Comparison of ENCODE assay signal across 20 cellular contexts in the genomic region with DNA sequence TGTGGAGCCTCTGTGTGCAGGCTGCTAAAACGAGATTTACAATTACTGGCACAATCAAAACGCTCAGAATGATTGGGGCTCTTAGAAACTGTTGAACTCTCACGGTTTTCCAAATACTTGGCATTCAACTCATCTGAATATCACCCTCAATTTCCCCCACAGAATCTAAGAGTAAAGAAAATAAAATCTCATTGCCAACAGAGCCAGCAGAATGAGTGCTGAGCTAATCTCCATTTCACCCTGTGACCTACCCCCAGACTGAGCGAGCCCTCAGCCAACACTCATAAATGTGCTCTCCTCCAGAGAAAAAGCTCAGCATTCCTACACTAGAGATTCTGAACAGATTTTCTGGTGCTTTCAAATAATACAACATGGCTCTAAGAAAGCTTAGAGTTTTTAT. TPM values are rescaled to one million over a fixed set of nuclear protein-coding genes. Genes with fewer than 3 reads are reported as not detected.
DNase-seq lines count a peak whose midpoint lies in the region; ATAC-seq and TF ChIP-seq lines count a peak whose summit lies in the region.
"Had no signal": no experiment of that assay in that cellular context is flagged by ENCODE, and none has a peak within 500 bp of the region (broad histone marks: within the 10 kb centered on the region; RNA-seq: fewer than 3 reads in every experiment).

No MANE protein-coding gene starts in this region.

- H3K36me3 Mint-ChIP-seq in GM23338 (ENCODE audit: low read depth), result no peaks in the 10 kb centered on the region
- H3K36me3 Mint-ChIP-seq in activated CD4-positive, alpha-beta T cell treated with anti-CD3 and anti-CD28 coated beads for 36 hours (ENCODE audit: low read depth), result no peaks in the 10 kb centered on the region
- H3K36me3 Mint-ChIP-seq: CD14-positive monocyte had no signal

- H3K36me3 ChIP-seq in GM23338 (ENCODE audit: insufficient read depth) (no peaks in the 10 kb centered on the region), brain microvascular endothelial cell (replicated peaks) (no peaks in the 10 kb centered on the region)

- peaks cover 2% of the 10 kb centered on the region; the same call in 2 of the 3 replicates for H3K9me3 Mint-ChIP-seq in GM23338
- peaks cover 5% of the 10 kb centered on the region for H3K9me3 Mint-ChIP-seq in activated CD4-positive, alpha-beta T cell treated with anti-CD3 and anti-CD28 coated beads for 36 hours (ENCODE audit: low read depth)

- intact Hi-C loops in activated CD4-positive, alpha-beta T cell treated with anti-CD3 and anti-CD28 coated beads for 36 hours (cut with DNase I, micrococcal nuclease), result no loop called here

- H3K4me3 ChIP-seq in GM23338 (no peak overlapping the region), brain microvascular endothelial cell (ENCODE audit: low read depth, low read length) (no peak overlapping the region), retinal pigment epithelial cell (ENCODE audit: low read length) (no peak overlapping the region)
- H3K4me3 ChIP-seq: K562 had no signal

- POLR2A ChIA-PET in activated CD4-positive, alpha-beta T cell treated with anti-CD3 and anti-CD28 coated beads for 36 hours (lab: Charles Lee), result no interaction called here

- peaks cover 13% of the 10 kb centered on the region for H3K4me1 Mint-ChIP-seq in GM23338
- H3K4me1 Mint-ChIP-seq in activated CD4-positive, alpha-beta T cell treated with anti-CD3 and anti-CD28 coated beads for 36 hours, result no peaks in the 10 kb centered on the region
- H3K4me1 Mint-ChIP-seq: CD14-positive monocyte had no signal

- H3K27me3 ChIP-seq in GM23338 (ENCODE audit: insufficient read depth) (no peaks in the 10 kb centered on the region), brain microvascular endothelial cell (replicated peaks) (no peaks in the 10 kb centered on the region)

- DNase-seq in GM23338 (ENCODE audit: low spot score), result no peak
- DNase-seq in brain microvascular endothelial cell, result peak; percentile 13
- peak; percentile 18 for DNase-seq in left kidney (ENCODE audit: low read depth, low spot score)
- peak; percentile 62 for DNase-seq in retinal pigment epithelial cell (ENCODE audit: low read depth)
- DNase-seq in pons (ENCODE audit: low spot score), result no peak
- no peak for DNase-seq in activated CD4-positive, alpha-beta T cell treated with anti-CD3 and anti-CD28 coated beads for 36 hours
- no peak for DNase-seq in substantia nigra (lab: John Stamatoyannopoulos, UW)
- DNase-seq: COR-L47, DMS79, GDM1, NCI-H146, NCI-H2227 treated with DMSO at 0.1 percent for 48 hours, NCI-H526 treated with DMSO at 0.1 percent for 48 hours, OCI-M1, RPMI8226 had no signal

- H2AFZ ChIP-seq in GM23338, result peak overlapping the region; percentile 80; the same call in 1 of the 2 replicates

- TF ChIP-seq CTCF in GM23338 (conservative IDR thresholded peaks at IDR 0.05; ENCODE audit: low read depth in 2 of 2), result no peak
- no peak for TF ChIP-seq CTCF in brain microvascular endothelial cell (IDR thresholded peaks at IDR 0.05; ENCODE audit: low read depth, low read length, missing control alignments)
- no peak for TF ChIP-seq CTCF in retinal pigment epithelial cell (conservative IDR thresholded peaks at IDR 0.05; ENCODE audit: low read depth, low read length)

- peaks cover 1% of the 10 kb centered on the region for H3K27me3 Mint-ChIP-seq in GM23338 (ENCODE audit: insufficient read depth, low read depth, poor library complexity)
- peaks cover 44% of the 10 kb centered on the region for H3K27me3 Mint-ChIP-seq in activated CD4-positive, alpha-beta T cell treated with anti-CD3 and anti-CD28 coated beads for 36 hours

- no peaks in the 10 kb centered on the region for H4K20me1 ChIP-seq in GM23338 (replicated peaks; ENCODE audit: insufficient read depth)

- CTCF ChIA-PET in activated CD4-positive, alpha-beta T cell treated with anti-CD3 and anti-CD28 coated beads for 36 hours (lab: Charles Lee), result interaction anchor here (0.9 kb wide), 1 partner anchor 405 kb away, joined by 3 read pairs; no protein-coding TSS in a partner anchor

- no peaks in the 10 kb centered on the region; the same call in 1 of the 2 replicates for H3K9me2 ChIP-seq in GM23338 (ENCODE audit: insufficient read depth)

- peak overlapping the region; percentile 39; the same call in 1 of the 2 replicates for H3K27ac Mint-ChIP-seq in GM23338
- no peak overlapping the region for H3K27ac Mint-ChIP-seq in activated CD4-positive, alpha-beta T cell treated with anti-CD3 and anti-CD28 coated beads for 36 hours

- in situ Hi-C loops in brain microvascular endothelial cell (cut with HindIII; ENCODE audit: low pct_ligation_motif_present, low sequenced_read_pairs), result no loop called here

- no peak overlapping the region for H3K4me2 ChIP-seq in GM23338

- no peak overlapping the region for H3K27ac ChIP-seq in GM23338 (ENCODE audit: low read depth)
- H3K27ac ChIP-seq in brain microvascular endothelial cell, result no peak overlapping the region
- no peak overlapping the region for H3K27ac ChIP-seq in substantia nigra (ENCODE audit: low read depth, low read length, poor library complexity, severe bottlenecking)
- H3K27ac ChIP-seq: HL-60 had no signal

- H3K4me1 ChIP-seq in GM23338 (ENCODE audit: insufficient read depth), result peaks cover 9% of the 10 kb centered on the region

- H3K4me3 Mint-ChIP-seq in GM23338, result no peak overlapping the region
- no peak overlapping the region for H3K4me3 Mint-ChIP-seq in activated CD4-positive, alpha-beta T cell treated with anti-CD3 and anti-CD28 coated beads for 36 hours
- H3K4me3 Mint-ChIP-seq: CD14-positive monocyte had no signal

- ATAC-seq in GM23338 (no peak; the same call in 1 of the 3 replicates), GM21528 (IDR thresholded peaks at IDR 0.05; ENCODE audit: low FRiP score, unreplicated experiment) (no peak)
- ATAC-seq in activated CD4-positive, alpha-beta T cell treated with anti-CD3 and anti-CD28 coated beads for 36 hours, result no peak
- ATAC-seq: HCT116, K562 had no signal

- H3K79me2 ChIP-seq in GM23338 (replicated peaks; ENCODE audit: insufficient read depth), result no peaks in the 10 kb centered on the region

- H3F3A ChIP-seq in GM23338 (replicated peaks; ENCODE audit: low read depth), result no peaks in the 10 kb centered on the region

RNA-seq across cellular contexts. Expression of a gene that starts 35.3 kb away (rescaled TPM):
- total RNA-seq in GM23338 (2014; rRNA removed; shearing (Covaris generic)), result 104 and 158 TPM in 2 replicates
- 30.2 and 31.7 TPM in 2 replicates for polyA plus RNA-seq in GM23338 (2016; fragmentation: Nextera tagmentation; extraction: Ambion mirVana)
- 10 to 100 TPM; 31.4 to 36.8 TPM for total RNA-seq in activated CD4-positive, alpha-beta T cell treated with anti-CD3 and anti-CD28 coated beads for 36 hours

RNA-seq across cellular contexts. Expression of a gene that starts 58.9 kb away (rescaled TPM):
- not detected in 2 replicates for total RNA-seq in GM23338 (2014; rRNA removed; shearing (Covaris generic))
- polyA plus RNA-seq in GM23338 (2016; fragmentation: Nextera tagmentation; extraction: Ambion mirVana), result 1.0 and 1.4 TPM in 2 replicates
- 1 to 10 TPM in 1 of 2 experiments, under 1 TPM in 1; 0.87 to 1.7 TPM for total RNA-seq in activated CD4-positive, alpha-beta T cell treated with anti-CD3 and anti-CD28 coated beads for 36 hours

Comparison
In these comparisons a context has a peak if more than half of its experiments do, and no peak if none do; other contexts are left out.
1. DNase-seq: peak in brain microvascular endothelial cell (single experiment), left kidney (single experiment) and retinal pigment epithelial cell (single experiment); none in GM23338 (single experiment), pons (single experiment), activated CD4-positive, alpha-beta T cell treated with anti-CD3 and anti-CD28 coated beads for 36 hours (single experiment) and substantia nigra (0 of 49).